In genomic region chr7:151249034-151249731, GRCh38 we compare ENCODE assay signal across 8 cellular contexts. TPM values are rescaled to one million over a fixed set of nuclear protein-coding genes. Genes with fewer than 3 reads are reported as not detected.
DNase-seq lines count a peak whose midpoint lies in the region; ATAC-seq and TF ChIP-seq lines count a peak whose summit lies in the region.

No MANE protein-coding gene starts in this region.

- no peak overlapping the region for H3K9ac ChIP-seq in OCI-LY1 (ENCODE audit: low read length)

- no peaks in the 10 kb centered on the region for H3K9me3 ChIP-seq in OCI-LY1 (ENCODE audit: low read length)
- H3K9me3 ChIP-seq in psoas muscle, result no peaks in the 10 kb centered on the region

- H2AFZ ChIP-seq in OCI-LY1 (ENCODE audit: low read length), result no peak overlapping the region

- H3K9me2 ChIP-seq in OCI-LY1 (ENCODE audit: low read depth, low read length), result no peaks in the 10 kb centered on the region

- TF ChIP-seq CTCF in OCI-LY1 (IDR thresholded peaks at IDR 0.05; ENCODE audit: low read length) (no peak), astrocyte of the spinal cord (IDR thresholded peaks at IDR 0.05; ENCODE audit: low read depth, low read length) (no peak), psoas muscle (IDR thresholded peaks at IDR 0.05) (no peak)

- intact Hi-C loops in psoas muscle (cut with DNase I), result no loop called here

- peak; percentile 45 to 65 (median 60) for ATAC-seq in psoas muscle
- ATAC-seq in GM18505 (IDR thresholded peaks at IDR 0.05; ENCODE audit: unreplicated experiment), result no peak
- no peak for ATAC-seq in GM21360 (IDR thresholded peaks at IDR 0.05; ENCODE audit: unreplicated experiment)

- WGBS in psoas muscle, 3 donors, result 1 to 2% (median 1%) methylated on average over 38 to 45 of the region's 45 CpGs

- TF ChIP-seq POLR2A in GM18505 (IDR thresholded peaks at IDR 0.05; ENCODE audit: borderline replicate concordance, extremely low read depth, insufficient read depth, insufficient read length), result no peak

- H3K4me2 ChIP-seq in OCI-LY1 (ENCODE audit: low read length), result peak overlapping the region; percentile 13; the same call in 1 of the 2 replicates

- H3K4me1 ChIP-seq in OCI-LY1 (ENCODE audit: insufficient read depth, low read length, severe bottlenecking), result peaks cover 29% of the 10 kb centered on the region
- H3K4me1 ChIP-seq in psoas muscle, result peaks cover 53% of the 10 kb centered on the region

- no peaks in the 10 kb centered on the region for H3K79me2 ChIP-seq in OCI-LY1 (ENCODE audit: insufficient read depth, low read length)

- peak; percentile 84 for DNase-seq in DMS 273 (lab: John Stamatoyannopoulos, UW; ENCODE audit: unreplicated experiment)
- no peak for DNase-seq in DMS 273 treated with DMSO at 0.1 percent for 48 hours (lab: John Stamatoyannopoulos, UW)
- DNase-seq in astrocyte of the spinal cord (ENCODE audit: low read depth, low spot score), result peak; percentile 63
- peak; percentile 65 to 77 for DNase-seq in hippocampal formation (lab: John Stamatoyannopoulos, UW)
- DNase-seq in psoas muscle, result peak; percentile 75 to 90

- H3K4me3 ChIP-seq in OCI-LY1 (ENCODE audit: low read depth, low read length, poor library complexity, severe bottlenecking), result no peak overlapping the region
- peak overlapping the region; percentile 23 for H3K4me3 ChIP-seq in astrocyte of the spinal cord (ENCODE audit: low read depth, low read length)
- peak overlapping the region; percentile 88 for H3K4me3 ChIP-seq in psoas muscle

- H3K27me3 ChIP-seq in OCI-LY1 (ENCODE audit: insufficient read depth, low read length) (peaks cover 29% of the 10 kb centered on the region), psoas muscle (ENCODE audit: insufficient read depth in 3 of 3, low read length in 2 of 3) (no peaks in the 10 kb centered on the region)

- H4K20me1 ChIP-seq in OCI-LY1 (ENCODE audit: insufficient read depth, low read length), result no peaks in the 10 kb centered on the region

- in situ Hi-C loops in astrocyte of the spinal cord (cut with HindIII; ENCODE audit: low sequenced_read_pairs), result no loop called here

- no peaks in the 10 kb centered on the region for H3K36me3 ChIP-seq in OCI-LY1 (ENCODE audit: insufficient read depth, low read length)
- H3K36me3 ChIP-seq in psoas muscle (ENCODE audit: insufficient read depth in 1 of 2, low read depth in 1 of 2), result no peaks in the 10 kb centered on the region

- no peak overlapping the region for H3K27ac ChIP-seq in OCI-LY1 (ENCODE audit: low read depth, low read length, poor library complexity, severe bottlenecking)
- peak overlapping the region; percentile 100 for H3K27ac ChIP-seq in psoas muscle

- no peaks in the 10 kb centered on the region for H3F3A ChIP-seq in OCI-LY1 (ENCODE audit: insufficient read depth, low read length)

RNA-seq across cellular contexts. Expression of gene SMARCD3, which starts 0.7 kb away (rescaled TPM):
- total RNA-seq in psoas muscle, result 100 to 1,000 TPM in 3 of 4 donors, 10 to 100 TPM in 1; 92.5 to 138 (median 108) TPM
- polyA plus RNA-seq in psoas muscle, result 10 to 100 TPM; 38.3 to 75.8 (median 58.5) TPM

RNA-seq across cellular contexts. Expression of gene CHPF2, which starts 16.9 kb away (rescaled TPM):
- 10 to 100 TPM in 3 of 4 donors, 1 to 10 TPM in 1; 8.8 to 19.8 (median 11.4) TPM for total RNA-seq in psoas muscle
- polyA plus RNA-seq in psoas muscle, result 10 to 100 TPM in 1 of 3 donors, 1 to 10 TPM in 2; 5.3 to 19.2 (median 8.0) TPM

RNA-seq across cellular contexts. Expression of gene ABCF2, which starts 22.2 kb away (rescaled TPM):
- 10 to 100 TPM; 35.7 to 66.7 (median 57.5) TPM for total RNA-seq in psoas muscle
- polyA plus RNA-seq in psoas muscle, result 10 to 100 TPM; 49.8 to 94.0 (median 66.3) TPM

RNA-seq across cellular contexts. Expression of gene H2BK1, which starts 38.9 kb away (rescaled TPM):
- total RNA-seq in psoas muscle, result under 1 TPM in 1 of 4 donors, not detected in 3; 0.83 TPM
- not detected for polyA plus RNA-seq in psoas muscle

Comparison
In these comparisons a context has a peak if more than half of its experiments do, and no peak if none do; other contexts are left out.
1. ATAC-seq: peak in psoas muscle (4 of 4); none in GM18505 (single experiment) and GM21360 (single experiment).